In genomic region chr18:374735-375168, GRCh38 we compare ENCODE assay signal across 12 cellular contexts.
A peak's percentile ranks its signal among the peaks of the same experiment; 100 is the strongest.
DNase-seq lines count a peak whose midpoint lies in the region; ATAC-seq lines count a peak whose summit lies in the region.
"Had no signal": no experiment of that assay in that cellular context is flagged by ENCODE, and none has a peak within 500 bp of the region (broad histone marks: within the 10 kb centered on the region; RNA-seq: fewer than 3 reads in every experiment).

No MANE protein-coding gene starts in this region.

- DNase-seq in myocyte (ENCODE audit: low read depth): peak; percentile 58
- no peak for DNase-seq in SIG-M5 (lab: John Stamatoyannopoulos, UW)
- DNase-seq in NCI-H1417 (lab: John Stamatoyannopoulos, UW): no peak
- DNase-seq in T-helper 1 cell: no peak
- DNase-seq: activated CD4-positive, alpha-beta T cell treated with anti-CD3 and anti-CD28 coated beads, Interleukin-2, amount 10 ng/mL, durations not matched to agents 7 days and 5 days; COR-L47; erythroblast had no signal

- ATAC-seq in GM18858 (IDR thresholded peaks at IDR 0.05; ENCODE audit: unreplicated experiment): peak; percentile 88
- peak; percentile 80 for ATAC-seq in GM21619 (IDR thresholded peaks at IDR 0.05; ENCODE audit: unreplicated experiment)
- ATAC-seq in HG03520 (IDR thresholded peaks at IDR 0.05; ENCODE audit: unreplicated experiment): peak; percentile 68
- ATAC-seq in HG03045 (IDR thresholded peaks at IDR 0.05; ENCODE audit: unreplicated experiment): no peak
- ATAC-seq: Panc1 had no signal
